In the genomic region with DNA sequence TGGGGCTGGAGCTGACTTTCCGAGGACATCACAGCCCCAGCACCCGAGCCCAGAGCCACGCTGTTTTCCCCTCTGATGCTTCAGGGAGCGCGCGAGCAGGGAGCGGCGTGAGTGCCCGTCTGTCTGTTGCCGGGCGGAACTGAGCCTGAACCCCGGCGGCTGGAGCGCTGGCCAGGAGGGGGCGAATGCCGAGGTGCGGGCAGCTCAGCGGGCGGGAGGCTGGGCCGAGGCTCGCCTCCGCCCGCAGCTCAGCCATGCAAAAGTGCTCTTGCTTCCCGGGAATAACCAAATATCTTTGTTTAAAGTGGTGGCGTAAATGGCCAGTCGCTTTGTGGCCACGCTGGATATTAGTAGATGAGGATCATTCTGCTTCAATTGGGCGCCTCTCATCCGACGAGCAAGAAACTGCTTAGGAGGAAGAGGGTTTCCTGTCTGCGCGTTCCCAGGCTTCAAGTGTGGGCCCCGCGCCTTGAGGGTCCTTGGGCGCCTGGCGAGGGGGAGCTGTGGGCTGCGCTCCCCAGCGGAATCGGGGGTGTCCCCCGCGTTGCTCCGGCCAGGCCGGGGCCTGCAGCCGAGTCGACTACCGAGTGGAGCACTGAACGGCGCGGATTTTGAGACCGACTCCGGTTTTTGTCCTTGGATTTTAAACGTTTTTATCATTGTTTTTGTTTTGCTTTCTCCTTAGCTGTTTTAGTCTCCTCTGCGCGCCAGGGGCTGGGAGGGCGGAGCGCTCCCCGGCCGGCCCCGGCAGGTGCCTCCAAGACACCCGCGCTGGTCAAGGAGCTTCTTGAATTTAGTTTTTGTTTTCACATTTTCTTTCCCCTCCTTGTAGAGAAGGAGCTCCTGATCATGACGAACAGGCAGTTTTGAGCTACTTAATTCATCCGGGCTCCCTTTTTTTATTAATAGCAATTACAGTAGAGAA, we compare ENCODE assay signal across 9 cellular contexts. TPM values are rescaled to one million over a fixed set of nuclear protein-coding genes. Genes with fewer than 3 reads are reported as not detected.
DNase-seq lines count a peak whose midpoint lies in the region; ATAC-seq, FAIRE-seq and TF ChIP-seq lines count a peak whose summit lies in the region.
"Had no signal": no experiment of that assay in that cellular context is flagged by ENCODE, and none has a peak within 500 bp of the region (broad histone marks: within the 10 kb centered on the region; RNA-seq: fewer than 3 reads in every experiment).

No MANE protein-coding gene starts in this region.

- H2AK5ac ChIP-seq in mesenchymal stem cell (ENCODE audit: low read length, severe bottlenecking): no peak overlapping the region

- peak overlapping the region in 1 of 2 experiments; percentile 43 for H3K23ac ChIP-seq in mesenchymal stem cell (ENCODE audit: low read length in 2 of 2)

- no peak overlapping the region for H2BK12ac ChIP-seq in mesenchymal stem cell (ENCODE audit: low read length in 2 of 2)

- H3K27me3 ChIP-seq in K562 (ENCODE audit: control insufficient read depth in 2 of 2, insufficient read depth in 2 of 2, low read length in 2 of 2): peaks cover 7 to 56% of the 10 kb centered on the region in 2 experiments; a peak in 4 of 5 replicates
- H3K27me3 ChIP-seq in mesenchymal stem cell (ENCODE audit: control insufficient read depth in 1 of 2, insufficient read depth in 1 of 2, low read length in 2 of 2): peaks cover 97 to 98% of the 10 kb centered on the region in 2 experiments

- H3K79me2 ChIP-seq in K562 (ENCODE audit: control insufficient read depth, insufficient read depth, low read length): no peaks in the 10 kb centered on the region

- BruUV-seq in K562 (replicated peaks; lab: Mats Ljungman, UMichigan): no TSS peak

- no peak overlapping the region for H3K9ac ChIP-seq in K562 (ENCODE audit: insufficient read depth in 1 of 2, low read depth in 2 of 2, low read length in 2 of 2)
- no peak overlapping the region for H3K9ac ChIP-seq in mesenchymal stem cell (ENCODE audit: low read length)

- H3K4me1 Mint-ChIP-seq in activated CD4-positive, alpha-beta T cell treated with anti-CD3 and anti-CD28 coated beads, Interleukin-2, amount 10 ng/mL, durations not matched to agents 24 days and 14 days: peaks cover 2% of the 10 kb centered on the region
- no peaks in the 10 kb centered on the region for H3K4me1 Mint-ChIP-seq in natural killer cell

- peaks cover 4% of the 10 kb centered on the region for H3K9me3 Mint-ChIP-seq in activated CD4-positive, alpha-beta T cell treated with anti-CD3 and anti-CD28 coated beads, Interleukin-2, amount 10 ng/mL, durations not matched to agents 24 days and 14 days
- H3K9me3 Mint-ChIP-seq in natural killer cell: peaks cover 0 to 2% of the 10 kb centered on the region in 2 donors

- H3K4me3 Mint-ChIP-seq in activated CD4-positive, alpha-beta T cell treated with anti-CD3 and anti-CD28 coated beads, Interleukin-2, amount 10 ng/mL, durations not matched to agents 24 days and 14 days: no peak overlapping the region
- H3K4me3 Mint-ChIP-seq in natural killer cell: no peak overlapping the region

- POLR2A ChIA-PET in K562 (lab: Yijun Ruan, JAX): no interaction called here

- H3K27ac ChIP-seq in K562 (ENCODE audit: extremely low read depth, low read depth, low read length) (no peak overlapping the region), mesenchymal stem cell (ENCODE audit: low read length, poor library complexity, severe bottlenecking) (no peak overlapping the region)

- H3K9me1 ChIP-seq in K562 (ENCODE audit: control insufficient read depth, insufficient read depth, low read length): no peaks in the 10 kb centered on the region

- peak; percentile 72 for ATAC-seq in K562
- no peak for ATAC-seq in GM19455 (IDR thresholded peaks at IDR 0.05; ENCODE audit: unreplicated experiment)
- no peak for ATAC-seq in GM21786 (IDR thresholded peaks at IDR 0.05; ENCODE audit: unreplicated experiment)
- ATAC-seq in natural killer cell: no peak

- 12% methylated on average over 38 of the region's 63 CpGs for WGBS in K562 (ENCODE audit: insufficient coverage, low coverage, missing lambda C conversion rate)
- WGBS in mesenchymal stem cell: under 1% methylated on average over 57 of the region's 63 CpGs

- H2BK15ac ChIP-seq in mesenchymal stem cell (ENCODE audit: low read depth, poor library complexity, severe bottlenecking): no peak overlapping the region

- no peaks in the 10 kb centered on the region for H3K36me3 ChIP-seq in K562 (ENCODE audit: control insufficient read depth, insufficient read depth, low read length)
- H3K36me3 ChIP-seq in mesenchymal stem cell (ENCODE audit: control insufficient read depth in 1 of 2, insufficient read depth in 2 of 2, low read depth in 1 of 2, low read length in 2 of 2): no peaks in the 10 kb centered on the region

- H2AFZ ChIP-seq in K562 (ENCODE audit: low read depth, low read length): no peak overlapping the region
- H2AFZ ChIP-seq in mesenchymal stem cell (ENCODE audit: low read depth, low read length): no peak overlapping the region

- H3K4me3 ChIP-seq in K562 (no peak overlapping the region), mesenchymal stem cell (ENCODE audit: insufficient read depth in 1 of 2, low read depth in 1 of 2, low read length in 2 of 2) (peak overlapping the region in 1 of 2 experiments; percentile 36)

- CTCF ChIA-PET in K562 (lab: Yijun Ruan, JAX; ENCODE audit: low intra/inter-chr PET ratio): no interaction called here

- intact Hi-C loops in activated CD4-positive, alpha-beta T cell treated with anti-CD3 and anti-CD28 coated beads, Interleukin-2, amount 10 ng/mL, durations not matched to agents 24 days and 14 days (cut with micrococcal nuclease): loop anchor here (2.0 to 5.0 kb wide), 3 partner anchors 61 to 1071 kb away; a partner anchor contains a TSS
- intact Hi-C loops in K562 (cut with micrococcal nuclease) (no loop called here), natural killer cell (cut with micrococcal nuclease) (no loop called here)

- no peak for FAIRE-seq in K562 (lab: Jason Lieb, UNC)

- H3K4me2 ChIP-seq in K562 (ENCODE audit: insufficient read depth, low read length): no peak overlapping the region
- peak overlapping the region; percentile 57 for H3K4me2 ChIP-seq in mesenchymal stem cell (ENCODE audit: low read length, poor library complexity, severe bottlenecking)

- in situ Hi-C loops in K562 (cut with MboI): no loop called here

- no peak for TF ChIP-seq RAD21 in K562 (CRISPR knock-in tag; conservative IDR thresholded peaks at IDR 0.05 in 1 of 2, IDR thresholded peaks at IDR 0.05 in 1 of 2)

- TF ChIP-seq CTCF in K562 (IDR thresholded peaks at IDR 0.05 in 2 of 3, conservative IDR thresholded peaks at IDR 0.05 in 1 of 3; ENCODE audit: insufficient read depth in 2 of 3, low read depth in 1 of 3, low read length in 3 of 3): peak in 2 of 3 experiments; percentile 20 to 23; a peak in 2 of 6 replicates
- no peak for TF ChIP-seq CTCF in natural killer cell (IDR thresholded peaks at IDR 0.05)

- no peaks in the 10 kb centered on the region for H4K20me1 ChIP-seq in K562 (replicated peaks; ENCODE audit: control insufficient read depth, insufficient read depth, low read length)

- no peak overlapping the region for H4K8ac ChIP-seq in mesenchymal stem cell (ENCODE audit: low read length)

- H3K4ac ChIP-seq in mesenchymal stem cell (ENCODE audit: low read depth in 1 of 2, low read length in 2 of 2): no peak overlapping the region

- DNase-seq in activated CD4-positive, alpha-beta T cell treated with anti-CD3 and anti-CD28 coated beads for 48 hours: peak; percentile 34
- no peak for DNase-seq in activated CD4-positive, alpha-beta T cell treated with anti-CD3 and anti-CD28 coated beads, Interleukin-2, amount 10 ng/mL, durations not matched to agents 24 days and 14 days
- peak; percentile 14 for DNase-seq in NCI-H1694 treated with DMSO at 0.1 percent for 48 hours (lab: John Stamatoyannopoulos, UW)
- DNase-seq in K562 (ENCODE audit: extremely low read depth in 1 of 4, low spot score in 3 of 4): peak; percentile 13 to 36 (median 26)
- DNase-seq in mesenchymal stem cell: peak; percentile 30
- DNase-seq in natural killer cell: no peak

- no peak for TF ChIP-seq EP300 in K562 (IDR thresholded peaks at IDR 0.05; ENCODE audit: low read length)

- no peak overlapping the region for H2BK120ac ChIP-seq in mesenchymal stem cell (ENCODE audit: low read depth, low read length)

- no peak overlapping the region for H3K27ac Mint-ChIP-seq in activated CD4-positive, alpha-beta T cell treated with anti-CD3 and anti-CD28 coated beads, Interleukin-2, amount 10 ng/mL, durations not matched to agents 24 days and 14 days
- no peak overlapping the region for H3K27ac Mint-ChIP-seq in natural killer cell

- H3K9me3 ChIP-seq in K562 (replicated peaks; ENCODE audit: control insufficient read depth, insufficient read depth, low read depth, low read length) (no peaks in the 10 kb centered on the region), mesenchymal stem cell (ENCODE audit: control insufficient read depth, low read length) (no peaks in the 10 kb centered on the region)

- no peak for TF ChIP-seq POLR2A in K562 (conservative IDR thresholded peaks at IDR 0.05)

- H3K4me1 ChIP-seq in K562 (replicated peaks in 1 of 2; ENCODE audit: control insufficient read depth in 2 of 2, insufficient read depth in 2 of 2, low read length in 2 of 2) (peaks cover 0 to 31% of the 10 kb centered on the region in 2 experiments; a peak in 2 of 5 replicates), mesenchymal stem cell (ENCODE audit: control insufficient read depth, insufficient read depth, low read depth, low read length) (peaks cover 37% of the 10 kb centered on the region)

- H4K91ac ChIP-seq in mesenchymal stem cell (ENCODE audit: low read length): no peak overlapping the region

- H3K79me1 ChIP-seq in mesenchymal stem cell (replicated peaks; ENCODE audit: low read length, poor library complexity, severe bottlenecking): no peaks in the 10 kb centered on the region

- H3K14ac ChIP-seq in mesenchymal stem cell (ENCODE audit: low read length in 2 of 2): no peak overlapping the region

- H3K36me3 Mint-ChIP-seq in activated CD4-positive, alpha-beta T cell treated with anti-CD3 and anti-CD28 coated beads, Interleukin-2, amount 10 ng/mL, durations not matched to agents 24 days and 14 days (ENCODE audit: low read depth): peaks cover 2% of the 10 kb centered on the region
- peaks cover 5% of the 10 kb centered on the region for H3K36me3 Mint-ChIP-seq in natural killer cell

- no peak overlapping the region for H2BK5ac ChIP-seq in mesenchymal stem cell (ENCODE audit: low read depth, low read length, poor library complexity, severe bottlenecking)

- no peak overlapping the region for H3K18ac ChIP-seq in mesenchymal stem cell (ENCODE audit: low read depth in 1 of 2, low read length in 2 of 2)

- H3K27me3 Mint-ChIP-seq in activated CD4-positive, alpha-beta T cell treated with anti-CD3 and anti-CD28 coated beads, Interleukin-2, amount 10 ng/mL, durations not matched to agents 24 days and 14 days: peaks cover 71% of the 10 kb centered on the region
- H3K27me3 Mint-ChIP-seq in natural killer cell (ENCODE audit: low read depth in 2 of 2): peaks cover 48 to 51% of the 10 kb centered on the region in 2 donors

RNA-seq across cellular contexts. Expression of a gene that starts 0.8 kb away (rescaled TPM):
- total RNA-seq in activated CD4-positive, alpha-beta T cell treated with anti-CD3 and anti-CD28 coated beads, Interleukin-2, amount 10 ng/mL, durations not matched to agents 24 days and 14 days: not detected in 2 replicates
- total RNA-seq in K562 (2011; cell fraction: chromatin; rRNA removed; ENCODE audit: low replicate concordance): not detected in 2 replicates
- not detected in 2 replicates for total RNA-seq in K562 (2011; cell fraction: nucleolus; rRNA removed)
- total RNA-seq in K562 (2011; cell fraction: nucleoplasm; rRNA removed): not detected in 2 replicates
- total RNA-seq in K562 (2014; rRNA removed): not detected in 2 replicates
- total RNA-seq in K562 (2014; rRNA removed; fragmentation: Illumina TruSeq; extraction: Trizol): not detected in 2 replicates
- total RNA-seq in K562 (2015; rRNA removed; fragmentation: Illumina TruSeq; extraction: Trizol): not detected in 2 replicates
- total RNA-seq in K562 (2021): 0.11 TPM in 1 of 2 replicates, not detected in the other
- polyA plus RNA-seq in K562 (2011; rRNA removed): not detected in 2 replicates
- not detected in 2 replicates for polyA plus RNA-seq in K562 (2011; cell fraction: cytosol; rRNA removed)
- polyA plus RNA-seq in K562 (2011; cell fraction: nucleus; rRNA removed): not detected in 2 replicates
- polyA plus RNA-seq in K562 (2012): not detected in 2 replicates
- polyA plus RNA-seq in K562 (2014; fragmentation: Illumina TruSeq; extraction: Trizol): not detected in 2 replicates
- not detected for polyA plus RNA-seq in K562 (2014; fragmentation: Nextera tagmentation; extraction: Ambion mirVana)
- not detected in 2 replicates for polyA plus RNA-seq in K562 (2014; rRNA removed)
- not detected in 2 replicates for polyA minus RNA-seq in K562 (2011; rRNA and poly(A)+ RNA removed)
- not detected in 2 replicates for polyA minus RNA-seq in K562 (2011; cell fraction: cytosol; rRNA and poly(A)+ RNA removed)
- polyA minus RNA-seq in K562 (2011; cell fraction: nucleus; rRNA and poly(A)+ RNA removed): not detected in 2 replicates
- not detected for polyA plus RNA-seq in mesenchymal stem cell (2013, experiment 1 of 2)
- polyA plus RNA-seq in mesenchymal stem cell (2013, experiment 2 of 2): not detected
- not detected for total RNA-seq in natural killer cell
- total RNA-seq: activated CD8-positive, alpha-beta memory T cell treated with anti-CD3 and anti-CD28 coated beads for 36 hours had no signal

Comparison
In these comparisons a context has a peak if more than half of its experiments do, and no peak if none do; other contexts are left out.
1. DNase-seq: peak in activated CD4-positive, alpha-beta T cell treated with anti-CD3 and anti-CD28 coated beads for 48 hours (single experiment), NCI-H1694 treated with DMSO at 0.1 percent for 48 hours (single experiment), K562 (4 of 4) and mesenchymal stem cell (single experiment); none in activated CD4-positive, alpha-beta T cell treated with anti-CD3 and anti-CD28 coated beads, Interleukin-2, amount 10 ng/mL, durations not matched to agents 24 days and 14 days (single experiment) and natural killer cell (single experiment).